In genomic region chr4:170138580-170139194, GRCh38 we compare ENCODE assay signal across 7 cellular contexts. TPM values are rescaled to one million over a fixed set of nuclear protein-coding genes. Genes with fewer than 3 reads are reported as not detected.
DNase-seq lines count a peak whose midpoint lies in the region; ATAC-seq and TF ChIP-seq lines count a peak whose summit lies in the region.

No MANE protein-coding gene starts in this region.

- intact Hi-C loops in sciatic nerve (cut with DNase I) = no loop called here

- no peak overlapping the region for H3K4me3 ChIP-seq in right atrium auricular region

- peaks cover 0 to under 1% of the 10 kb centered on the region in 2 donors for H3K9me3 ChIP-seq in right atrium auricular region

- no peak overlapping the region for H3K27ac ChIP-seq in right atrium auricular region

- peak; percentile 37 to 88 for TF ChIP-seq CTCF in right atrium auricular region (IDR thresholded peaks at IDR 0.05)

- H3K27me3 ChIP-seq in right atrium auricular region = no peaks in the 10 kb centered on the region

- no peaks in the 10 kb centered on the region for H3K36me3 ChIP-seq in right atrium auricular region

- H3K4me1 ChIP-seq in right atrium auricular region = no peaks in the 10 kb centered on the region

- DNase-seq in NCI-H1417 treated with DMSO at 0.1 percent for 48 hours (lab: John Stamatoyannopoulos, UW) (peak; percentile 65), T follicular helper cell (ENCODE audit: low read depth) (peak; percentile 33), amniotic epithelial cell (ENCODE audit: low read depth) (peak; percentile 62), right atrium auricular region (ENCODE audit: low spot score) (peak; percentile 79), sciatic nerve (ENCODE audit: low spot score) (peak; percentile 87)

- ATAC-seq in GM18499 (IDR thresholded peaks at IDR 0.05; ENCODE audit: insufficient read depth, unreplicated experiment) (peak; percentile 96), HG02763 (IDR thresholded peaks at IDR 0.05; ENCODE audit: unreplicated experiment) (peak; percentile 94), sciatic nerve (peak; percentile 74)

RNA-seq across cellular contexts. Expression of gene AADAT, which starts 48.9 kb away (rescaled TPM):
- total RNA-seq in right atrium auricular region (1 to 10 TPM; 1.2 to 1.6 TPM), sciatic nerve (13.5 TPM)

Comparison
In these comparisons a context has a peak if more than half of its experiments do, and no peak if none do; other contexts are left out.
1. DNase-seq: peak in every context shown above with its lines; median percentile 87 in sciatic nerve; 79 in right atrium auricular region; 65 in NCI-H1417 treated with DMSO at 0.1 percent for 48 hours; 62 in amniotic epithelial cell; 33 in T follicular helper cell.